In genomic region chr2:31688282-31688681, GRCh38 we compare ENCODE assay signal across 11 cellular contexts.
DNase-seq lines count a peak whose midpoint lies in the region; ATAC-seq and TF ChIP-seq lines count a peak whose summit lies in the region.
"Had no signal": no experiment of that assay in that cellular context is flagged by ENCODE, and none has a peak within 500 bp of the region (broad histone marks: within the 10 kb centered on the region; RNA-seq: fewer than 3 reads in every experiment).

No MANE protein-coding gene starts in this region.

- H3K79me2 ChIP-seq in SK-N-SH (ENCODE audit: insufficient read depth): no peaks in the 10 kb centered on the region
- no peaks in the 10 kb centered on the region for H3K79me2 ChIP-seq in Loucy (ENCODE audit: insufficient read depth, low read length)

- H2AK5ac ChIP-seq in neuronal stem cell (ENCODE audit: low read depth, low read length): no peak overlapping the region

- H2AFZ ChIP-seq in SK-N-SH (ENCODE audit: low read depth) (no peak overlapping the region), Loucy (ENCODE audit: low read length) (no peak overlapping the region), neuronal stem cell (ENCODE audit: low read length) (no peak overlapping the region)

- H4K20me1 ChIP-seq in SK-N-SH (ENCODE audit: insufficient read depth) (no peaks in the 10 kb centered on the region), Loucy (ENCODE audit: insufficient read depth, low read length, poor library complexity, severe bottlenecking) (no peaks in the 10 kb centered on the region)

- H3K18ac ChIP-seq in neuronal stem cell (ENCODE audit: low read length): no peak overlapping the region

- H3K4me1 Mint-ChIP-seq in osteocyte (ENCODE audit: unreplicated experiment): no peaks in the 10 kb centered on the region
- H3K4me1 Mint-ChIP-seq: CD4-positive, CD25-positive, alpha-beta regulatory T cell had no signal

- no peak overlapping the region for H3K4ac ChIP-seq in neuronal stem cell (ENCODE audit: low read length)

- POLR2A ChIA-PET in SK-N-SH (lab: Yijun Ruan, JAX): no interaction called here

- H3F3A ChIP-seq in SK-N-SH (replicated peaks; ENCODE audit: insufficient read depth): no peaks in the 10 kb centered on the region
- H3F3A ChIP-seq in Loucy (ENCODE audit: low read depth): no peaks in the 10 kb centered on the region

- no peak overlapping the region for H2BK12ac ChIP-seq in neuronal stem cell (ENCODE audit: low read length)

- ATAC-seq in SK-N-SH treated with all-trans-retinoic acid at 6 μM for 48 hours (no peak), HG03460 (IDR thresholded peaks at IDR 0.05; ENCODE audit: unreplicated experiment) (no peak)

- no peaks in the 10 kb centered on the region for H3K79me1 ChIP-seq in neuronal stem cell (ENCODE audit: low read depth, low read length)

- no peak overlapping the region for H3K9ac ChIP-seq in SK-N-SH
- H3K9ac ChIP-seq in Loucy (ENCODE audit: low read depth, low read length, poor library complexity, severe bottlenecking): no peak overlapping the region
- H3K9ac ChIP-seq in neuronal stem cell (ENCODE audit: low read depth, low read length, poor library complexity): no peak overlapping the region

- H3K4me3 ChIP-seq in SK-N-SH (ENCODE audit: low read depth in 2 of 2, low read length in 1 of 2): no peak overlapping the region
- no peak overlapping the region for H3K4me3 ChIP-seq in Loucy (ENCODE audit: low read length, poor library complexity, severe bottlenecking)
- no peak overlapping the region for H3K4me3 ChIP-seq in cardiac fibroblast (replicated peaks in 1 of 2; ENCODE audit: low read depth in 2 of 2, low read length in 2 of 2)
- H3K4me3 ChIP-seq in neuronal stem cell (ENCODE audit: low read length in 2 of 2): no peak overlapping the region

- H3K23ac ChIP-seq in neuronal stem cell (ENCODE audit: low read depth, low read length, poor library complexity): no peak overlapping the region

- H3K4me2 ChIP-seq in SK-N-SH (no peak overlapping the region), Loucy (ENCODE audit: low read depth, low read length, poor library complexity, severe bottlenecking) (no peak overlapping the region), neuronal stem cell (ENCODE audit: insufficient read depth, low read length, poor library complexity, severe bottlenecking) (no peak overlapping the region)

- H2BK15ac ChIP-seq in neuronal stem cell (ENCODE audit: low read length): no peak overlapping the region

- no peaks in the 10 kb centered on the region for H3K36me3 Mint-ChIP-seq in osteocyte (ENCODE audit: unreplicated experiment)
- H3K36me3 Mint-ChIP-seq: CD4-positive, CD25-positive, alpha-beta regulatory T cell had no signal

- 18% methylated on average over 4 of the region's 4 CpGs for WGBS in SK-N-SH (ENCODE audit: low lambda C conversion rate)
- WGBS in neuronal stem cell (ENCODE audit: extremely low coverage in 2 of 2, insufficient read length in 2 of 2, insufficient replicate concordance in 1 of 2), 2 donors: no CpG with 5 or more reads among the region's 4 CpGs

- H3K27me3 Mint-ChIP-seq in osteocyte (ENCODE audit: unreplicated experiment): no peaks in the 10 kb centered on the region

- CTCF ChIA-PET in SK-N-SH (lab: Yijun Ruan, JAX): interaction anchor here (0.6 to 0.8 kb wide), 2 partner anchors 21 to 386 kb away, joined by 3 read pairs; no protein-coding TSS in a partner anchor

- no peaks in the 10 kb centered on the region for H3K9me2 ChIP-seq in SK-N-SH
- no peaks in the 10 kb centered on the region for H3K9me2 ChIP-seq in Loucy (replicated peaks; ENCODE audit: low read depth, low read length)

- peak; percentile 32; the same call in 1 of the 2 replicates for TF ChIP-seq RAD21 in SK-N-SH (IDR thresholded peaks at IDR 0.05; ENCODE audit: low read length)

- no peak for TF ChIP-seq EP300 in SK-N-SH (IDR thresholded peaks at IDR 0.05; ENCODE audit: borderline replicate concordance in 1 of 2, low read depth in 1 of 2, low read length in 1 of 2)

- H3K9me3 Mint-ChIP-seq in osteocyte (ENCODE audit: unreplicated experiment): peaks cover 37% of the 10 kb centered on the region

- H3K14ac ChIP-seq in neuronal stem cell (ENCODE audit: low read length): no peak overlapping the region

- no peaks in the 10 kb centered on the region for H3K36me3 ChIP-seq in SK-N-SH (replicated peaks in 1 of 2; ENCODE audit: control insufficient read depth in 1 of 2, insufficient read depth in 2 of 2, low read length in 1 of 2)
- H3K36me3 ChIP-seq in Loucy (ENCODE audit: insufficient read depth, low read length): no peaks in the 10 kb centered on the region
- no peaks in the 10 kb centered on the region for H3K36me3 ChIP-seq in neuronal stem cell (replicated peaks in 1 of 2; ENCODE audit: control insufficient read depth in 2 of 2, insufficient read depth in 2 of 2, low read length in 2 of 2)

- TF ChIP-seq CTCF in SK-N-SH (IDR thresholded peaks at IDR 0.05) (peak; percentile 71), Loucy (conservative IDR thresholded peaks at IDR 0.05; ENCODE audit: low read length) (peak; percentile 65), cardiac fibroblast (IDR thresholded peaks at IDR 0.05; ENCODE audit: low read depth, low read length) (peak; percentile 48), osteocyte (IDR thresholded peaks at IDR 0.05) (peak; percentile 44)

- H4K91ac ChIP-seq in neuronal stem cell (ENCODE audit: low read depth, low read length, poor library complexity): no peak overlapping the region

- H2BK120ac ChIP-seq in neuronal stem cell (ENCODE audit: low read depth, low read length): no peak overlapping the region

- H3K27ac ChIP-seq in SK-N-SH (ENCODE audit: low read depth in 2 of 2, low read length in 1 of 2) (no peak overlapping the region), neuronal stem cell (replicated peaks; ENCODE audit: low read length) (no peak overlapping the region)

- H2BK5ac ChIP-seq in neuronal stem cell (ENCODE audit: low read length): no peak overlapping the region

- peaks cover 3% of the 10 kb centered on the region; the same call in 1 of the 2 replicates for H3K9me3 ChIP-seq in SK-N-SH
- H3K9me3 ChIP-seq in Loucy (ENCODE audit: insufficient read depth, low read depth, low read length): peaks cover 28% of the 10 kb centered on the region; the same call in 1 of the 2 replicates
- H3K9me3 ChIP-seq in neuronal stem cell (replicated peaks in 1 of 2; ENCODE audit: control insufficient read depth in 2 of 2, insufficient read depth in 1 of 2, low read depth in 1 of 2, low read length in 2 of 2): peaks cover 8 to 24% of the 10 kb centered on the region in 2 donors

- H3K4me1 ChIP-seq in SK-N-SH (ENCODE audit: control insufficient read depth in 1 of 2, insufficient read depth in 2 of 2, low read depth in 1 of 2, low read length in 1 of 2) (no peaks in the 10 kb centered on the region), Loucy (ENCODE audit: insufficient read depth, low read length, poor library complexity, severe bottlenecking) (no peaks in the 10 kb centered on the region), neuronal stem cell (ENCODE audit: control insufficient read depth in 2 of 2, insufficient read depth in 1 of 2, low read depth in 1 of 2, low read length in 2 of 2) (no peaks in the 10 kb centered on the region)

- no peak overlapping the region for H3K27ac Mint-ChIP-seq in osteocyte (ENCODE audit: unreplicated experiment)
- H3K27ac Mint-ChIP-seq: activated T-helper 2 cell treated with anti-CD3 and anti-CD28 coated beads, Interferon-gamma antibody, Interleukin-2, Interleukin-4, amounts not matched to agents 10 μg/mL and 5 μg/mL and 100 μg/mL, durations not matched to agents 14 hours and 24 hours and 36 hours; CD4-positive, CD25-positive, alpha-beta regulatory T cell had no signal

- no peak overlapping the region for H4K8ac ChIP-seq in neuronal stem cell (ENCODE audit: low read depth, low read length)

- DNase-seq in SK-N-SH (no peak), cardiac fibroblast (ENCODE audit: low read depth in 2 of 2) (peak; percentile 19 to 36), osteocyte (ENCODE audit: extremely low spot score, unreplicated experiment) (no peak), neuronal stem cell (ENCODE audit: low spot score) (no peak), AG08395 (ENCODE audit: low spot score) (no peak)
- DNase-seq: retina had no signal

- H3K27me3 ChIP-seq in SK-N-SH (ENCODE audit: insufficient read depth) (no peaks in the 10 kb centered on the region), Loucy (ENCODE audit: insufficient read depth, low read length, poor library complexity, severe bottlenecking) (no peaks in the 10 kb centered on the region), neuronal stem cell (ENCODE audit: control insufficient read depth in 3 of 3, insufficient read depth in 3 of 3, low read depth in 1 of 3, low read length in 3 of 3) (no peaks in the 10 kb centered on the region)

- H3K4me3 Mint-ChIP-seq in osteocyte (ENCODE audit: unreplicated experiment): no peak overlapping the region
- H3K4me3 Mint-ChIP-seq: CD4-positive, CD25-positive, alpha-beta regulatory T cell had no signal

TF ChIP-seq in SK-N-SH, 30 proteins besides CTCF, POLR2A, EP300 and RAD21 (continues in another document):
- TF ChIP-seq RCOR1 (IDR thresholded peaks at IDR 0.05; ENCODE audit: low read length): no peak
- TF ChIP-seq EZH2phosphoT487 (IDR thresholded peaks at IDR 0.05; ENCODE audit: borderline replicate concordance, low read depth): no peak
- no peak for TF ChIP-seq POLR2AphosphoS5 (IDR thresholded peaks at IDR 0.05; ENCODE audit: low read depth, low read length)
- no peak for TF ChIP-seq ELF1 (IDR thresholded peaks at IDR 0.05)

TF ChIP-seq in SK-N-SH treated with all-trans-retinoic acid at 6 μM for 48 hours, 23 proteins besides CTCF, POLR2A, EP300 and RAD21 (continues in another document):
- no peak for TF ChIP-seq SNAI2 (CRISPR knock-in tag; IDR thresholded peaks at IDR 0.05)
- TF ChIP-seq ZC3H10 (CRISPR knock-in tag; IDR thresholded peaks at IDR 0.05): no peak
- TF ChIP-seq CSRNP3 (CRISPR knock-in tag; IDR thresholded peaks at IDR 0.05): no peak

Comparison
In these comparisons a context has a peak if more than half of its experiments do, and no peak if none do; other contexts are left out.
1. DNase-seq: peak in cardiac fibroblast (2 of 2); none in SK-N-SH (single experiment), osteocyte (single experiment), neuronal stem cell (single experiment) and AG08395 (single experiment).
2. Peak in every context shown above with its lines, with median percentiles within 50 percentile points of each other: CTCF ChIP-seq.